Comparison of ENCODE assay signal across 18 cellular contexts in genomic region chr9:2320632-2321031, GRCh38.
DNase-seq lines count a peak whose midpoint lies in the region; ATAC-seq, FAIRE-seq and TF ChIP-seq lines count a peak whose summit lies in the region.
"Had no signal": no experiment of that assay in that cellular context is flagged by ENCODE, and none has a peak within 500 bp of the region (broad histone marks: within the 10 kb centered on the region; RNA-seq: fewer than 3 reads in every experiment).

No MANE protein-coding gene starts in this region.

- TF ChIP-seq CTCF in IMR-90 (conservative IDR thresholded peaks at IDR 0.05; ENCODE audit: low read depth, low read length) = no peak
- TF ChIP-seq CTCF in HepG2 (CRISPR knock-in tag; IDR thresholded peaks at IDR 0.05) = no peak

- no peaks in the 10 kb centered on the region for H3K9me1 ChIP-seq in IMR-90 (ENCODE audit: insufficient read depth, low read length)

- H3K9me3 ChIP-seq in IMR-90 (ENCODE audit: control insufficient read depth, insufficient read depth, low read length) (no peaks in the 10 kb centered on the region), HepG2 (ENCODE audit: low read length) (no peaks in the 10 kb centered on the region)
- H3K9me3 ChIP-seq: Caco-2, HAP-1 had no signal

- H2AFZ ChIP-seq in IMR-90 (replicated peaks; ENCODE audit: low read length, poor library complexity) = no peak overlapping the region
- H2AFZ ChIP-seq in HepG2 (ENCODE audit: low read length) = no peak overlapping the region

- no peak overlapping the region for H3K4ac ChIP-seq in IMR-90 (ENCODE audit: low read depth, low read length)

- no peak overlapping the region for H3K56ac ChIP-seq in IMR-90 (ENCODE audit: extremely low read depth, insufficient read depth, low read length)

- TF ChIP-seq EP300 in HepG2 (IDR thresholded peaks at IDR 0.05; ENCODE audit: low read depth in 2 of 2, low read length in 2 of 2) = no peak
- no peak for TF ChIP-seq EP300 in HepG2 (CRISPR knock-in tag; IDR thresholded peaks at IDR 0.05; ENCODE audit: borderline replicate concordance)

- no peak overlapping the region for H4K91ac ChIP-seq in IMR-90 (ENCODE audit: insufficient read depth, low read depth, low read length)

- H3K4me1 ChIP-seq in IMR-90 (ENCODE audit: control insufficient read depth, insufficient read depth, low read length) (no peaks in the 10 kb centered on the region), HepG2 (ENCODE audit: insufficient read depth, low read length) (no peaks in the 10 kb centered on the region)
- H3K4me1 ChIP-seq: BLaER1, Caco-2, HAP-1 had no signal

- BruUV-seq in IMR-90 (replicated peaks; lab: Mats Ljungman, UMichigan) (no TSS peak), HepG2 (replicated peaks; lab: Mats Ljungman, UMichigan) (no TSS peak)

- intact Hi-C loops in IMR-90 (cut with micrococcal nuclease) = loop anchor here (10.0 kb wide), 1 partner anchor 404 kb away; no protein-coding TSS in a partner anchor
- intact Hi-C loops in HepG2 (cut with micrococcal nuclease; ENCODE audit: unreplicated experiment) = no loop called here

- TF ChIP-seq POLR2A in IMR-90 (IDR thresholded peaks at IDR 0.05; ENCODE audit: low read depth, low read length) (no peak), HepG2 (IDR thresholded peaks at IDR 0.05; ENCODE audit: insufficient read depth in 1 of 2, low read depth in 2 of 2, low read length in 2 of 2) (no peak)

- no peak overlapping the region for H2AK9ac ChIP-seq in IMR-90 (replicated peaks; ENCODE audit: low read depth, low read length, poor library complexity)

- H3K79me1 ChIP-seq in IMR-90 (ENCODE audit: low read depth in 1 of 2, low read length in 2 of 2) = no peaks in the 10 kb centered on the region

- H3K27me3 ChIP-seq in IMR-90 (ENCODE audit: control insufficient read depth, insufficient read depth, low read length) = no peaks in the 10 kb centered on the region
- H3K27me3 ChIP-seq in HepG2 (ENCODE audit: control insufficient read depth in 1 of 2, insufficient read depth in 2 of 2, low read length in 2 of 2) = no peaks in the 10 kb centered on the region
- H3K27me3 ChIP-seq: BLaER1 had no signal

- ATAC-seq in IMR-90 (ENCODE audit: low read depth) = no peak
- ATAC-seq in esophagus mucosa = peak; percentile 32
- no peak for ATAC-seq in HepG2
- ATAC-seq: CD8-positive, alpha-beta T cell had no signal

- H3K27ac ChIP-seq in IMR-90 (ENCODE audit: insufficient read depth, low read length) = no peak overlapping the region
- no peak overlapping the region for H3K27ac ChIP-seq in HepG2 (ENCODE audit: extremely low read length, insufficient read depth, low read length)
- H3K27ac ChIP-seq: BLaER1, C4-2B had no signal

- H3K9ac ChIP-seq in IMR-90 (ENCODE audit: low read depth, low read length) (no peak overlapping the region), HepG2 (ENCODE audit: insufficient read depth, low read depth, low read length) (no peak overlapping the region)
- H3K9ac ChIP-seq: BLaER1 had no signal

- no peak overlapping the region for H3K14ac ChIP-seq in IMR-90 (replicated peaks; ENCODE audit: low read depth, low read length)

- H3K36me3 ChIP-seq in IMR-90 (ENCODE audit: control insufficient read depth, insufficient read depth, low read length) (no peaks in the 10 kb centered on the region), HepG2 (replicated peaks in 1 of 2; ENCODE audit: control insufficient read depth in 1 of 2, insufficient read depth in 2 of 2, low read length in 2 of 2) (no peaks in the 10 kb centered on the region)
- H3K36me3 ChIP-seq: HAP-1 had no signal

- no peak overlapping the region for H2BK15ac ChIP-seq in IMR-90 (ENCODE audit: low read depth, low read length)

- H2BK20ac ChIP-seq in IMR-90 (ENCODE audit: low read depth, low read length) = peak overlapping the region; percentile 6; the same call in 1 of the 2 replicates

- dilution Hi-C loops in IMR-90 (cut with HindIII; ENCODE audit: low sequenced_read_pairs, unreplicated experiment) = no loop called here

- no peaks in the 10 kb centered on the region for H3K79me2 ChIP-seq in HepG2 (ENCODE audit: insufficient read depth, low read length)

- H4K20me1 ChIP-seq in IMR-90 (ENCODE audit: insufficient read depth, low read length) (no peaks in the 10 kb centered on the region), HepG2 (ENCODE audit: insufficient read depth, low read length) (no peaks in the 10 kb centered on the region)
- H4K20me1 ChIP-seq: BLaER1 had no signal

- no peak for DNase-seq in IMR-90
- DNase-seq in HepG2 (ENCODE audit: low spot score) = no peak
- no peak for DNase-seq in superior temporal gyrus (ENCODE audit: extremely low spot score)
- DNase-seq in DMS 273 treated with DMSO at 0.1 percent for 48 hours (lab: John Stamatoyannopoulos, UW) = no peak
- no peak for DNase-seq in HT-29 (ENCODE audit: low spot score)
- DNase-seq: Caco-2; CD4-positive, CD25-positive, alpha-beta regulatory T cell; CD8-positive, alpha-beta T cell; DMS79; GF-D8; GOT3 had no signal

- no peak overlapping the region for H3K23ac ChIP-seq in IMR-90 (ENCODE audit: low read depth, low read length)

- no peak overlapping the region for H2BK120ac ChIP-seq in IMR-90 (ENCODE audit: low read depth, low read length)

- H2AK5ac ChIP-seq in IMR-90 (ENCODE audit: low read depth, low read length) = no peak overlapping the region

- H3K4me2 ChIP-seq in IMR-90 (ENCODE audit: low read depth, low read length) (no peak overlapping the region), HepG2 (ENCODE audit: low read depth, low read length) (no peak overlapping the region)
- H3K4me2 ChIP-seq: BLaER1 had no signal

- in situ Hi-C loops in IMR-90 (cut with MboI; ENCODE audit: low sequenced_read_pairs) = no loop called here
- in situ Hi-C loops in HepG2 (cut with HindIII; ENCODE audit: extremely low pct_ligation_motif_present, low pct_unique_long_range_greater_than_20kb) = no loop called here

- H4K8ac ChIP-seq in IMR-90 (ENCODE audit: low read depth in 2 of 2, low read length in 2 of 2) = no peak overlapping the region

- POLR2A ChIA-PET in IMR-90 (lab: Charles Lee; ENCODE audit: unreplicated experiment) (no interaction called here), HepG2 (lab: Yijun Ruan, JAX) (no interaction called here)

- H4K5ac ChIP-seq in IMR-90 (ENCODE audit: low read depth, low read length) = no peak overlapping the region

- CTCF ChIA-PET in IMR-90 (lab: Yijun Ruan, JAX) (no interaction called here), HepG2 (lab: Yijun Ruan, JAX; ENCODE audit: low intra/inter-chr PET ratio, low total read pairs) (no interaction called here)

- H3K4me3 ChIP-seq in IMR-90 (ENCODE audit: insufficient read depth, low read depth, low read length) (no peak overlapping the region), HepG2 (replicated peaks in 1 of 3; ENCODE audit: insufficient read depth in 1 of 3, low read depth in 2 of 3, low read length in 3 of 3) (no peak overlapping the region)
- H3K4me3 ChIP-seq: BLaER1, HAP-1 had no signal

- TF ChIP-seq RAD21 in IMR-90 (IDR thresholded peaks at IDR 0.05; ENCODE audit: low read length) (no peak), HepG2 (CRISPR knock-in tag; IDR thresholded peaks at IDR 0.05) (no peak)

- WGBS in IMR-90 (ENCODE audit: extremely low coverage in 2 of 2, insufficient read length in 1 of 2), 2 experiments = 57% methylated on average over 1 of the region's 2 CpGs; no CpG with 5 or more reads in 1 of the 2 experiments
- 0% methylated on average over 2 of the region's 2 CpGs for WGBS in HepG2 (ENCODE audit: low lambda C conversion rate)

- H3K18ac ChIP-seq in IMR-90 (ENCODE audit: low read depth, low read length) = no peak overlapping the region

- no peak for FAIRE-seq in HepG2 (lab: Jason Lieb, UNC)
- FAIRE-seq: GM12891, GM18507, H54 had no signal

- no peak overlapping the region for H2BK5ac ChIP-seq in IMR-90 (ENCODE audit: low read depth, low read length, poor library complexity, severe bottlenecking)

TF ChIP-seq in IMR-90, 13 proteins besides CTCF, POLR2A, EP300 and RAD21 (continues in another document):
- TF ChIP-seq MAZ (IDR thresholded peaks at IDR 0.05; ENCODE audit: borderline replicate concordance, low read depth, low read length) (no peak), MAFK (IDR thresholded peaks at IDR 0.05; ENCODE audit: low read depth, low read length) (no peak), BHLHE40 (IDR thresholded peaks at IDR 0.05; ENCODE audit: low read depth, low read length) (no peak), NFE2L2 (IDR thresholded peaks at IDR 0.05; ENCODE audit: low read depth, low read length) (no peak), SMC3 (IDR thresholded peaks at IDR 0.05; ENCODE audit: low read depth, low read length) (no peak), RCOR1 (IDR thresholded peaks at IDR 0.05; ENCODE audit: insufficient replicate concordance, low read length) (no peak)
- TF ChIP-seq, protein P1, sequence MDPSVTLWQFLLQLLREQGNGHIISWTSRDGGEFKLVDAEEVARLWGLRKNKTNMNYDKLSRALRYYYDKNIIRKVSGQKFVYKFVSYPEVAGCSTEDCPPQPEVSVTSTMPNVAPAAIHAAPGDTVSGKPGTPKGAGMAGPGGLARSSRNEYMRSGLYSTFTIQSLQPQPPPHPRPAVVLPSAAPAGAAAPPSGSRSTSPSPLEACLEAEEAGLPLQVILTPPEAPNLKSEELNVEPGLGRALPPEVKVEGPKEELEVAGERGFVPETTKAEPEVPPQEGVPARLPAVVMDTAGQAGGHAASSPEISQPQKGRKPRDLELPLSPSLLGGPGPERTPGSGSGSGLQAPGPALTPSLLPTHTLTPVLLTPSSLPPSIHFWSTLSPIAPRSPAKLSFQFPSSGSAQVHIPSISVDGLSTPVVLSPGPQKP (IDR thresholded peaks at IDR 0.05; ENCODE audit: borderline replicate concordance, low read depth, low read length) = no peak

TF ChIP-seq in HepG2, 621 proteins besides CTCF, POLR2A, EP300 and RAD21:
- no peak for TF ChIP-seq NFE2 (CRISPR knock-in tag; IDR thresholded peaks at IDR 0.05)
- peak; percentile 80 for TF ChIP-seq ZNF12 (CRISPR knock-in tag; IDR thresholded peaks at IDR 0.05)
- TF ChIP-seq, protein P2, sequence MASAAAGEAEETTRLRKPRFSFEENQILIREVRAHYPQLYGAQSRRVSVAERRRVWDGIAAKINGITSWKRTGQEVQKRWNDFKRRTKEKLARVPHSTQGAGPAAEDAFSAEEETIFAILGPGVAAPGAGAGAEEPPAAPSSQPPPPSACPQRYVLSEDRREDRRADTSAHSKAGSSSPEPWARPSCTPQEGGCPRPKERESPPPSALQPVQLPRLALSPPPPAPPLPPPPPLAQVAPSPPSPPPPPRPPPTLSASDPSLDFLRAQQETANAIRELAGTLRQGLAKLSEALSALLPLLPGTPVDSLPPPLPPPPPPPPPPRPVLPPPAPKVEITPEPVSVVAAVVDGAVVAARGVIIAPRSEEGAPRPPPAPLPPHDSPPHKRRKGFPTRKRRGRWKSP (CRISPR knock-in tag; IDR thresholded peaks at IDR 0.05) = no peak
- TF ChIP-seq FOXJ3 (CRISPR knock-in tag; IDR thresholded peaks at IDR 0.05; ENCODE audit: borderline replicate concordance) = no peak
- TF ChIP-seq SAFB2 (CRISPR knock-in tag; IDR thresholded peaks at IDR 0.05; ENCODE audit: borderline replicate concordance, low read depth) = no peak
